9 cellular contexts compared by ENCODE assay signal in the genomic region with DNA sequence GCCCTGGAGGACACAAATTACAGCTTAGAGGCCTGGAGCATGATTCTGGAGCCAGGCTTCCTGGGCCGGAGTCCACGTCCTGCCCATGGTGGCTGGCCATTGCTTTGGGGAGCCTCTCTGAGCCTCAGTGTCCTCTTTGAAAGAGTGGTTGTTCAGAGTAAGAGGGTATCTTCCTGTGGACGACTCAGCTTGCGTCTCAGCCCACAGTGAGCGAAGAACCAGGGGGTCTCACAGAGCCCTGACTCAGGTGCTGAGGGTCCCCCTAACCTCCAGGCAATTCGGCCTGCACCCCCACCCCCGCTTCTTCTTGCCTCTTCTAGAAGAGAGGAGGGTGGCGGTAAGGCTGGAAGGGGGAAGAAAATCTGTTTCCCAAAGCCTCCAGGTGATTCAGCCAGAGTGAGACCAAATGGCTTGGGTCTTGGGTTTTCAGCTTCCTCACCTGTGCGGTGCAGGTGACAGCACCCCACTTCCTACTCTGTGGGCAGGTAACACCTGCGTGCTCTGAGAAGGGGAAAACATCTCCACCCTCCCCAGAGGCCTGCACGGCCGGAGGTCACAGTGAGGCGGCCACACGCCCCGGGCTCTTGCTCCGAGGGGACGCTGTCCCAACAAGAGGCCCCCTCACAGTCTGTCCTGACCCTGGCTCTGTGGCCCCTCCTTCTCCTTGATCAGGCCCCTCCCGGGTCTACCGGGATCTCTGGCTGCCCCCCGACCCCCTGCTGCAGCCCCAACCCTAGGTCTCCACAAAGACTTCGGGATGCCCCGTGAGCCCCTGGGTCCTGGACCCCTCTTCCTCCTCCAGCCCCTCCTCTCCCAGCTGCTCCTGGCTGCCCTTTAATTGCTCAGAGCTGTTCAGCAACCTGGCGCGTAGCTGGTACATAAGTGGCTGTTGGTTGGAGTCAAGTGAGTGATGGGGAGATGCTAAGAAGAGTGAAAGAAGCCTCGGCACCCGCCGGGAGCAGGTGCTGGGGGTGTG.
A peak's percentile ranks its signal among the peaks of the same experiment; 100 is the strongest.
DNase-seq lines count a peak whose midpoint lies in the region; ATAC-seq and TF ChIP-seq lines count a peak whose summit lies in the region.
"Had no signal": no experiment of that assay in that cellular context is flagged by ENCODE, and none has a peak within 500 bp of the region (broad histone marks: within the 10 kb centered on the region; RNA-seq: fewer than 3 reads in every experiment).

No MANE protein-coding gene starts in this region.

- H3K27me3 ChIP-seq in esophagus muscularis mucosa (no peaks in the 10 kb centered on the region), psoas muscle (ENCODE audit: insufficient read depth in 3 of 3, low read length in 2 of 3) (no peaks in the 10 kb centered on the region)

- intact Hi-C loops in OCI-LY7 (cut with micrococcal nuclease; ENCODE audit: unreplicated experiment): no loop called here
- intact Hi-C loops in esophagus muscularis mucosa (cut with DNase I): no loop called here
- intact Hi-C loops in psoas muscle (cut with DNase I): no loop called here

- no peak for TF ChIP-seq POLR2A in esophagus muscularis mucosa (IDR thresholded peaks at IDR 0.05; ENCODE audit: low read depth)

- H3K9me3 ChIP-seq in OCI-LY7 (ENCODE audit: low read length): no peaks in the 10 kb centered on the region
- H3K9me3 ChIP-seq in esophagus muscularis mucosa: no peaks in the 10 kb centered on the region
- no peaks in the 10 kb centered on the region for H3K9me3 ChIP-seq in psoas muscle

- peak; percentile 37 for DNase-seq in D341Med (ENCODE audit: low spot score)
- peak; percentile 49 for DNase-seq in OCI-LY7 (ENCODE audit: low spot score)
- DNase-seq in esophagus muscularis mucosa (ENCODE audit: extremely low spot score): no peak
- DNase-seq in psoas muscle: peak; percentile 9 to 32
- DNase-seq in DMS 273 (lab: John Stamatoyannopoulos, UW; ENCODE audit: unreplicated experiment): no peak
- DNase-seq in left lobe of liver (ENCODE audit: low spot score): no peak

- TF ChIP-seq CTCF in OCI-LY7 (conservative IDR thresholded peaks at IDR 0.05; ENCODE audit: low read length) (no peak), esophagus muscularis mucosa (IDR thresholded peaks at IDR 0.05) (no peak), psoas muscle (IDR thresholded peaks at IDR 0.05) (no peak)

- no peaks in the 10 kb centered on the region for H4K20me1 ChIP-seq in OCI-LY7 (ENCODE audit: insufficient read depth, low read length)

- WGBS in esophagus muscularis mucosa: 83% methylated on average over 23 of the region's 27 CpGs
- 86 to 88% (median 87%) methylated on average over 27 of the region's 27 CpGs for WGBS in psoas muscle, 3 donors

- H3K27ac ChIP-seq in OCI-LY7 (ENCODE audit: low read depth, low read length, poor library complexity, severe bottlenecking) (peak overlapping the region; percentile 39), esophagus muscularis mucosa (replicated peaks in 1 of 4) (peak overlapping the region; percentile 57 to 76 (median 66)), psoas muscle (peak overlapping the region; percentile 44)
- H3K27ac ChIP-seq: epithelial cell of prostate had no signal

- H3K4me3 ChIP-seq in OCI-LY7 (ENCODE audit: low read depth, low read length, poor library complexity, severe bottlenecking) (peak overlapping the region; percentile 50), esophagus muscularis mucosa (peak overlapping the region in 2 of 4 donors; percentile 12), psoas muscle (no peak overlapping the region)

- CTCF ChIA-PET in OCI-LY7 (lab: Charles Lee; ENCODE audit: unreplicated experiment): no interaction called here

- BruUV-seq in OCI-LY7 (replicated peaks; lab: Mats Ljungman, UMichigan): no TSS peak

- no peaks in the 10 kb centered on the region for H3K79me2 ChIP-seq in OCI-LY7 (ENCODE audit: insufficient read depth, low read depth, low read length)

- POLR2A ChIA-PET in OCI-LY7 (lab: Charles Lee): interaction anchor here (0.6 kb wide), 1 partner anchor 79 kb away, joined by 3 read pairs; no protein-coding TSS in a partner anchor

- peak overlapping the region; percentile 51; the same call in 1 of the 2 replicates for H2AFZ ChIP-seq in OCI-LY7 (ENCODE audit: low read length)

- no peaks in the 10 kb centered on the region for H3K36me3 ChIP-seq in OCI-LY7 (ENCODE audit: insufficient read depth, low read length)
- H3K36me3 ChIP-seq in esophagus muscularis mucosa: no peaks in the 10 kb centered on the region
- no peaks in the 10 kb centered on the region for H3K36me3 ChIP-seq in psoas muscle (ENCODE audit: insufficient read depth in 1 of 2, low read depth in 1 of 2)

- ATAC-seq in psoas muscle (no peak), HG02798 (IDR thresholded peaks at IDR 0.05; ENCODE audit: poor library complexity, unreplicated experiment) (no peak), left lobe of liver (no peak), GM18867 (IDR thresholded peaks at IDR 0.05; ENCODE audit: unreplicated experiment) (no peak)

- peak overlapping the region; percentile 73 for H3K4me2 ChIP-seq in OCI-LY7 (ENCODE audit: low read length)

- no peaks in the 10 kb centered on the region for H3K9me2 ChIP-seq in OCI-LY7 (ENCODE audit: insufficient read depth, low read length)

- no peak for TF ChIP-seq EP300 in esophagus muscularis mucosa (IDR thresholded peaks at IDR 0.05)

- H3K4me1 ChIP-seq in OCI-LY7 (ENCODE audit: insufficient read depth, low read length, poor library complexity, severe bottlenecking): peaks cover 37% of the 10 kb centered on the region
- peaks cover 39 to 76% (median 52%) of the 10 kb centered on the region in 4 donors for H3K4me1 ChIP-seq in esophagus muscularis mucosa
- peaks cover 35% of the 10 kb centered on the region for H3K4me1 ChIP-seq in psoas muscle

Comparison
In these comparisons a context has a peak if more than half of its experiments do, and no peak if none do; other contexts are left out.
1. DNase-seq: peak in D341Med (single experiment), OCI-LY7 (single experiment) and psoas muscle (2 of 2); none in esophagus muscularis mucosa (single experiment), DMS 273 (single experiment) and left lobe of liver (single experiment).
2. Peak in every context shown above with its lines, with median percentiles within 50 percentile points of each other: H3K27ac ChIP-seq.